Comparison of ENCODE assay signal across 1 cellular context in genomic region chr2:72077702-72078169, GRCh38.
TF ChIP-seq lines count a peak whose summit lies in the region.

No MANE protein-coding gene starts in this region.

TF ChIP-seq in HepG2, 621 proteins besides CTCF, POLR2A, EP300 and RAD21 (continued from another document and continues in another):
- TF ChIP-seq PAXIP1 (CRISPR knock-in tag; conservative IDR thresholded peaks at IDR 0.05) (peak; percentile 96), HDAC2 (CRISPR knock-in tag; IDR thresholded peaks at IDR 0.05) (peak; percentile 100), THRA (CRISPR knock-in tag; IDR thresholded peaks at IDR 0.05; ENCODE audit: borderline replicate concordance) (peak; percentile 85), THAP11 (CRISPR knock-in tag; IDR thresholded peaks at IDR 0.05) (peak; percentile 86), NCOA2 (CRISPR knock-in tag; IDR thresholded peaks at IDR 0.05) (peak; percentile 97), FOXO4 (CRISPR knock-in tag; conservative IDR thresholded peaks at IDR 0.05) (no peak), ARID2 (CRISPR knock-in tag; IDR thresholded peaks at IDR 0.05; ENCODE audit: borderline replicate concordance) (no peak), NR2F6 (IDR thresholded peaks at IDR 0.05) (peak; percentile 94), NR2F6 (CRISPR knock-in tag; IDR thresholded peaks at IDR 0.05) (peak; percentile 77), TMF1 (CRISPR knock-in tag; IDR thresholded peaks at IDR 0.05; ENCODE audit: low read depth) (no peak), MIER3 (CRISPR knock-in tag; IDR thresholded peaks at IDR 0.05; ENCODE audit: borderline replicate concordance) (peak; percentile 93; the same call in 1 of the 2 replicates), ZNF784 (CRISPR knock-in tag; IDR thresholded peaks at IDR 0.05; ENCODE audit: borderline replicate concordance) (no peak), FOXP1 (IDR thresholded peaks at IDR 0.05) (peak; percentile 79), FOXP1 (CRISPR knock-in tag; IDR thresholded peaks at IDR 0.05) (peak; percentile 97), ZKSCAN8 (CRISPR knock-in tag; IDR thresholded peaks at IDR 0.05; ENCODE audit: borderline replicate concordance) (peak; percentile 91; the same call in 1 of the 2 replicates), HIVEP1 (CRISPR knock-in tag; IDR thresholded peaks at IDR 0.05) (no peak), NCOA5 (CRISPR knock-in tag; IDR thresholded peaks at IDR 0.05) (no peak), ATF2 (CRISPR knock-in tag; IDR thresholded peaks at IDR 0.05) (peak; percentile 93), SP2 (CRISPR knock-in tag; IDR thresholded peaks at IDR 0.05) (no peak), ZNF34 (CRISPR knock-in tag; IDR thresholded peaks at IDR 0.05; ENCODE audit: borderline replicate concordance) (no peak), ZNF598 (CRISPR knock-in tag; IDR thresholded peaks at IDR 0.05; ENCODE audit: borderline replicate concordance) (no peak), LBX2 (CRISPR knock-in tag; IDR thresholded peaks at IDR 0.05; ENCODE audit: borderline replicate concordance) (no peak), SKIL (CRISPR knock-in tag; IDR thresholded peaks at IDR 0.05; ENCODE audit: borderline replicate concordance) (peak; percentile 83), PREB (CRISPR knock-in tag; IDR thresholded peaks at IDR 0.05) (no peak), ZNF710 (CRISPR knock-in tag; IDR thresholded peaks at IDR 0.05; ENCODE audit: borderline replicate concordance) (peak; percentile 88), MXD3 (CRISPR knock-in tag; IDR thresholded peaks at IDR 0.05) (no peak), ZNF251 (CRISPR knock-in tag; IDR thresholded peaks at IDR 0.05) (no peak), ATF3 (CRISPR knock-in tag; IDR thresholded peaks at IDR 0.05) (no peak; the same call in 1 of the 2 replicates), RARG (CRISPR knock-in tag; IDR thresholded peaks at IDR 0.05; ENCODE audit: low read depth) (no peak), FOXO1 (CRISPR knock-in tag; IDR thresholded peaks at IDR 0.05) (peak; percentile 76; the same call in 1 of the 2 replicates), FIP1L1 (IDR thresholded peaks at IDR 0.05; ENCODE audit: borderline replicate concordance, insufficient read depth, low read depth, low read length) (no peak), ZNF446 (CRISPR knock-in tag; IDR thresholded peaks at IDR 0.05) (no peak), AKNA (CRISPR knock-in tag; IDR thresholded peaks at IDR 0.05; ENCODE audit: borderline replicate concordance) (no peak; the same call in 1 of the 2 replicates), SIX1 (CRISPR knock-in tag; IDR thresholded peaks at IDR 0.05; ENCODE audit: borderline replicate concordance) (peak; percentile 95), SALL1 (CRISPR knock-in tag; IDR thresholded peaks at IDR 0.05) (peak; percentile 22; the same call in 1 of the 2 replicates), JUND (CRISPR knock-in tag; IDR thresholded peaks at IDR 0.05) (no peak), XRCC5 (optimal IDR thresholded peaks at IDR 0.05; ENCODE audit: low read length) (no peak), ZNF713 (CRISPR knock-in tag; IDR thresholded peaks at IDR 0.05) (no peak)
